8 cellular contexts compared by ENCODE assay signal in genomic region chr17:74744714-74745547, GRCh38. TPM values are rescaled to one million over a fixed set of nuclear protein-coding genes. Genes with fewer than 3 reads are reported as not detected.
DNase-seq lines count a peak whose midpoint lies in the region; ATAC-seq and TF ChIP-seq lines count a peak whose summit lies in the region.

No MANE protein-coding gene starts in this region.

- peaks cover 3% of the 10 kb centered on the region for H3K27me3 ChIP-seq in BJ (ENCODE audit: control insufficient read depth, insufficient read depth, low read length)
- no peaks in the 10 kb centered on the region for H3K27me3 ChIP-seq in OCI-LY1 (ENCODE audit: insufficient read depth, low read length)
- peaks cover 0 to 35% (median 0%) of the 10 kb centered on the region in 4 donors for H3K27me3 ChIP-seq in esophagus squamous epithelium

- H3K4me1 ChIP-seq in HEK293 (ENCODE audit: control insufficient read depth, insufficient read depth, low read length), result peaks cover 3% of the 10 kb centered on the region
- H3K4me1 ChIP-seq in OCI-LY1 (ENCODE audit: insufficient read depth, low read length, severe bottlenecking), result peaks cover 24% of the 10 kb centered on the region
- peaks cover 13 to 78% (median 24%) of the 10 kb centered on the region in 3 donors for H3K4me1 ChIP-seq in esophagus squamous epithelium

- H3K9me3 ChIP-seq in HEK293 (ENCODE audit: control insufficient read depth, insufficient read depth, low read depth, low read length), result no peaks in the 10 kb centered on the region
- no peaks in the 10 kb centered on the region for H3K9me3 ChIP-seq in OCI-LY1 (ENCODE audit: low read length)
- no peaks in the 10 kb centered on the region for H3K9me3 ChIP-seq in esophagus squamous epithelium

- no peak for DNase-seq in BJ (ENCODE audit: low read depth)
- DNase-seq in activated T-cell treated with anti-CD3 and anti-CD28 coated beads, Interleukin-2, amount 50 U/mL, for 24 hours, result peak; percentile 94
- DNase-seq in esophagus squamous epithelium (lab: John Stamatoyannopoulos, UW), result peak; percentile 49
- peak; percentile 80 for DNase-seq in naive B cell
- DNase-seq in stimulated activated CD8-positive, alpha-beta memory T cell treated with anti-CD3 and anti-CD28 coated beads, Interleukin-7, amount 100 ng/mL, for 48 hours (ENCODE audit: extremely low read depth in 1 of 2, low read depth in 1 of 2), result peak; percentile 61 to 71

- H3K4me1 Mint-ChIP-seq in activated T-cell treated with anti-CD3 and anti-CD28 coated beads, Interleukin-2, amount 50 U/mL, for 24 hours (ENCODE audit: low read depth), result peaks cover 69% of the 10 kb centered on the region
- H3K4me1 Mint-ChIP-seq in naive B cell, result peaks cover 53 to 71% (median 61%) of the 10 kb centered on the region in 3 donors

- no peak overlapping the region for H3K27ac ChIP-seq in HEK293 (ENCODE audit: extremely low read depth, low read depth, low read length)
- no peak overlapping the region for H3K27ac ChIP-seq in OCI-LY1 (ENCODE audit: low read depth, low read length, poor library complexity, severe bottlenecking)
- H3K27ac ChIP-seq in esophagus squamous epithelium, result peak overlapping the region; percentile 58 to 79 (median 74)

- POLR2A ChIA-PET in BJ (lab: Charles Lee), result no interaction called here
- POLR2A ChIA-PET in HEK293 (lab: Yijun Ruan, JAX), result interaction anchor here (0.6 to 2.1 kb wide), 4 partner anchors 31 to 128 kb away, joined by 3 to 17 read pairs (median 4); partner anchors contain the start of genes FDXR and NAT9

- no peak overlapping the region for H3K4me3 ChIP-seq in BJ (ENCODE audit: low read depth, low read length)
- no peak overlapping the region for H3K4me3 ChIP-seq in HEK293 (ENCODE audit: low read depth, low read length)
- no peak overlapping the region for H3K4me3 ChIP-seq in OCI-LY1 (ENCODE audit: low read depth, low read length, poor library complexity, severe bottlenecking)
- peak overlapping the region in 3 of 4 donors; percentile 12 to 57 (median 29) for H3K4me3 ChIP-seq in esophagus squamous epithelium

- no peak overlapping the region for H2AFZ ChIP-seq in OCI-LY1 (ENCODE audit: low read length)

- intact Hi-C loops in esophagus squamous epithelium (cut with DNase I), result loop anchor here (2.0 kb wide), 1 partner anchor 120 kb away; no protein-coding TSS in a partner anchor

- H3K9me3 Mint-ChIP-seq in activated T-cell treated with anti-CD3 and anti-CD28 coated beads, Interleukin-2, amount 50 U/mL, for 24 hours, result no peaks in the 10 kb centered on the region
- no peaks in the 10 kb centered on the region for H3K9me3 Mint-ChIP-seq in naive B cell

- no peak for TF ChIP-seq POLR2A in esophagus squamous epithelium (IDR thresholded peaks at IDR 0.05)

- H3F3A ChIP-seq in OCI-LY1 (ENCODE audit: insufficient read depth, low read length), result no peaks in the 10 kb centered on the region

- ATAC-seq in naive B cell (ENCODE audit: low read depth in 2 of 2), result peak; percentile 4 to 8
- no peak for ATAC-seq in HG03439 (IDR thresholded peaks at IDR 0.05; ENCODE audit: unreplicated experiment)

- no peaks in the 10 kb centered on the region for H3K79me2 ChIP-seq in OCI-LY1 (ENCODE audit: insufficient read depth, low read length)

- CTCF ChIA-PET in BJ (lab: Yijun Ruan, JAX) (interaction anchor here (0.6 to 4.5 kb wide), 24 partner anchors 8 to 249 kb away, joined by 3 to 115 read pairs (median 4); partner anchors contain the start of genes FDXR, GRIN2C, NAT9 and RAB37), HEK293 (lab: Yijun Ruan, JAX) (interaction anchor here (0.6 to 4.7 kb wide), 40 partner anchors 8 to 1503 kb away, joined by 3 to 84 read pairs (median 4); partner anchors contain the start of genes GRIN2C, NAT9 and RAB37)

- no peaks in the 10 kb centered on the region for H4K20me1 ChIP-seq in OCI-LY1 (ENCODE audit: insufficient read depth, low read length)

- H3K9ac ChIP-seq in OCI-LY1 (ENCODE audit: low read length), result no peak overlapping the region

- TF ChIP-seq CTCF in BJ (IDR thresholded peaks at IDR 0.05; ENCODE audit: insufficient read depth, low read depth, low read length), result peak; percentile 100
- TF ChIP-seq CTCF in HEK293 (tag by site-specific recombination; IDR thresholded peaks at IDR 0.05), result peak; percentile 91
- TF ChIP-seq CTCF in OCI-LY1 (IDR thresholded peaks at IDR 0.05; ENCODE audit: low read length), result peak; percentile 98
- TF ChIP-seq CTCF in esophagus squamous epithelium (IDR thresholded peaks at IDR 0.05), result peak; percentile 96 to 100 (median 100)

- peak overlapping the region; percentile 18 for H3K4me3 Mint-ChIP-seq in activated T-cell treated with anti-CD3 and anti-CD28 coated beads, Interleukin-2, amount 50 U/mL, for 24 hours
- peak overlapping the region; percentile 22 to 80 (median 63) for H3K4me3 Mint-ChIP-seq in naive B cell

- no peaks in the 10 kb centered on the region for H3K27me3 Mint-ChIP-seq in activated T-cell treated with anti-CD3 and anti-CD28 coated beads, Interleukin-2, amount 50 U/mL, for 24 hours
- H3K27me3 Mint-ChIP-seq in naive B cell, result no peaks in the 10 kb centered on the region

- H3K9me2 ChIP-seq in OCI-LY1 (ENCODE audit: low read depth, low read length), result no peaks in the 10 kb centered on the region

- no peak overlapping the region for H3K4me2 ChIP-seq in OCI-LY1 (ENCODE audit: low read length)

- peaks cover 8% of the 10 kb centered on the region for H3K36me3 Mint-ChIP-seq in activated T-cell treated with anti-CD3 and anti-CD28 coated beads, Interleukin-2, amount 50 U/mL, for 24 hours (ENCODE audit: low read depth)
- no peaks in the 10 kb centered on the region for H3K36me3 Mint-ChIP-seq in naive B cell

- H3K36me3 ChIP-seq in BJ (ENCODE audit: control insufficient read depth, insufficient read depth, low read length) (no peaks in the 10 kb centered on the region), HEK293 (ENCODE audit: control insufficient read depth in 2 of 2, insufficient read depth in 1 of 2, low read length in 2 of 2) (no peaks in the 10 kb centered on the region), OCI-LY1 (ENCODE audit: insufficient read depth, low read length) (no peaks in the 10 kb centered on the region), esophagus squamous epithelium (no peaks in the 10 kb centered on the region)

- H3K27ac Mint-ChIP-seq in activated T-cell treated with anti-CD3 and anti-CD28 coated beads, Interleukin-2, amount 50 U/mL, for 24 hours, result peak overlapping the region; percentile 55
- H3K27ac Mint-ChIP-seq in naive B cell, result peak overlapping the region in 5 of 6 donors; percentile 28 to 95 (median 45)

- 13 to 25% methylated on average over 6 to 13 of the region's 24 CpGs for WGBS in esophagus squamous epithelium, 2 donors

TF ChIP-seq in HEK293, 187 proteins besides CTCF, POLR2A, EP300 and RAD21 (continues in another document):
- TF ChIP-seq ZNF792 (tag by site-specific recombination; IDR thresholded peaks at IDR 0.05) (no peak), ZNF169 (tag by site-specific recombination; IDR thresholded peaks at IDR 0.05) (no peak), ZBTB1 (tag by site-specific recombination; IDR thresholded peaks at IDR 0.05) (no peak), ZNF2 (tag by site-specific recombination; IDR thresholded peaks at IDR 0.05) (0 out of 2 replicates have a peak, but pooled peaks have one; percentile 32), ZBTB17 (tag by site-specific recombination; IDR thresholded peaks at IDR 0.05) (peak; percentile 71), ZNF366 (tag by site-specific recombination; conservative IDR thresholded peaks at IDR 0.05) (no peak), ZNF302 (tag by site-specific recombination; IDR thresholded peaks at IDR 0.05; ENCODE audit: low read depth) (no peak), GLI2 (tag by site-specific recombination; IDR thresholded peaks at IDR 0.05; ENCODE audit: borderline replicate concordance, low read depth) (no peak), BCL11A (tag by site-specific recombination; IDR thresholded peaks at IDR 0.05; ENCODE audit: low read depth) (no peak), ZNF266 (tag by site-specific recombination; IDR thresholded peaks at IDR 0.05; ENCODE audit: low read depth) (no peak), ZNF549 (tag by site-specific recombination; IDR thresholded peaks at IDR 0.05) (no peak), SP7 (tag by site-specific recombination; IDR thresholded peaks at IDR 0.05) (peak; percentile 60), HIC1 (tag by site-specific recombination; IDR thresholded peaks at IDR 0.05) (no peak)

RNA-seq across cellular contexts. Expression of gene NHERF1, which starts 3.5 kb away (rescaled TPM):
- polyA plus RNA-seq in BJ (2011; rRNA removed) (13.7 and 16.3 TPM in 2 replicates), naive B cell (ENCODE audit: low read depth in 6 of 6) (100 to 1,000 TPM in 3 of 6 donors, 10 to 100 TPM in 3; 66.4 to 122 (median 95.9) TPM)
- polyA minus RNA-seq in BJ (2011; rRNA and poly(A)+ RNA removed), result 11.0 and 16.0 TPM in 2 replicates
- 100 to 1,000 TPM; 214 to 483 (median 313) TPM for total RNA-seq in esophagus squamous epithelium

RNA-seq across cellular contexts. Expression of gene RAB37, which starts 7.9 kb away (rescaled TPM):
- polyA plus RNA-seq in BJ (2011; rRNA removed), result 0.06 and 0.12 TPM in 2 replicates
- 0.09 TPM in 1 of 2 replicates, not detected in the other for polyA minus RNA-seq in BJ (2011; rRNA and poly(A)+ RNA removed)
- total RNA-seq in esophagus squamous epithelium, result 1 to 10 TPM in 2 of 4 donors, under 1 TPM in 1, not detected in 1; 0.44 to 3.2 (median 1.6) TPM
- polyA plus RNA-seq in naive B cell (ENCODE audit: low read depth in 6 of 6), result 10 to 100 TPM; 49.2 to 85.5 (median 56.4) TPM

RNA-seq across cellular contexts. Expression of gene NAT9, which starts 31.2 kb away (rescaled TPM):
- polyA plus RNA-seq in BJ (2011; rRNA removed) (39.5 and 50.6 TPM in 2 replicates), naive B cell (ENCODE audit: low read depth in 6 of 6) (10 to 100 TPM in 5 of 6 donors, 1 to 10 TPM in 1; 9.6 to 29.0 (median 15.6) TPM)
- 20.0 and 44.7 TPM in 2 replicates for polyA minus RNA-seq in BJ (2011; rRNA and poly(A)+ RNA removed)
- total RNA-seq in esophagus squamous epithelium, result 10 to 100 TPM; 17.3 to 29.8 (median 24.5) TPM

RNA-seq across cellular contexts. Expression of gene CD300LF, which starts 32.2 kb away (rescaled TPM):
- not detected in 2 replicates for polyA plus RNA-seq in BJ (2011; rRNA removed)
- polyA minus RNA-seq in BJ (2011; rRNA and poly(A)+ RNA removed), result not detected in 2 replicates
- 1 to 10 TPM in 2 of 4 donors, under 1 TPM in 2; 0.48 to 1.3 (median 0.89) TPM for total RNA-seq in esophagus squamous epithelium
- polyA plus RNA-seq in naive B cell (ENCODE audit: low read depth in 6 of 6), result 1 to 10 TPM in 2 of 6 donors, under 1 TPM in 4; 0.22 to 3.2 (median 0.43) TPM

Comparison
In these comparisons a context has a peak if more than half of its experiments do, and no peak if none do; other contexts are left out.
1. H3K4me3 ChIP-seq: peak in esophagus squamous epithelium (3 of 4); none in BJ (single experiment), HEK293 (single experiment) and OCI-LY1 (single experiment).
2. H3K27ac ChIP-seq: peak in esophagus squamous epithelium (4 of 4); none in HEK293 (single experiment) and OCI-LY1 (single experiment).
3. RNA of gene RAB37, which starts 7.9 kb away (polyA plus RNA-seq): 49.2 to 85.5 TPM in naive B cell; 0.06 to 0.12 TPM in BJ; every median in the first group is over 10 times any median in the second.
4. Peak in every context shown above with its lines, with median percentiles within 50 percentile points of each other: CTCF ChIP-seq.